Comparison of ENCODE assay signal across 8 cellular contexts in the genomic region with DNA sequence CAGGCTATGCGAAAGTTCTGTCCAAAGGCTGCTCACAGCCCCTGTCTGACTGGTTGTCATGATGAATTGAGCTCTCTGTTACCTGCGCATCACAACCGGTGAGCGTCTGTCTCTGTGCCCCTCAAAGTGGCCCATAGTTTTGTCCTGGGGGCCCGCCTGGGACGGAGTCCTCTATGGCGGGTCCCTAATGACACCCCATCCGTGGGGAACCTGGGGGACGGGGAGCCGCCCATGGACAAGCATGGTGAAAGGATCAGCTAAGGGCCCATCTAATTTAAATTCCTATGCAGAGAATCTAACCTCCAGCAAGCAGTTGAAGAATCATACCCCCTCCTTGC. TPM values are rescaled to one million over a fixed set of nuclear protein-coding genes. Genes with fewer than 3 reads are reported as not detected.
DNase-seq lines count a peak whose midpoint lies in the region; ATAC-seq and TF ChIP-seq lines count a peak whose summit lies in the region.

No MANE protein-coding gene starts in this region.

- no peaks in the 10 kb centered on the region; a peak in 2 of 22 replicates for H4K20me1 ChIP-seq in BLaER1 treated with 17β-estradiol and CSF1 and Interleukin-3, amounts not matched to agents 10 nM and 100 nM

- H3K27me3 ChIP-seq in BLaER1 treated with 17β-estradiol and CSF1 and Interleukin-3, amounts not matched to agents 10 nM and 100 nM, result no peaks in the 10 kb centered on the region
- H3K27me3 ChIP-seq in Peyer's patch, result no peaks in the 10 kb centered on the region

- peak overlapping the region; percentile 68 to 93 (median 81) for H3K4me3 ChIP-seq in BLaER1 treated with 17β-estradiol and CSF1 and Interleukin-3, amounts not matched to agents 10 nM and 100 nM
- H3K4me3 ChIP-seq in Peyer's patch, result peak overlapping the region; percentile 57 to 89 (median 64)
- peak overlapping the region; percentile 99 for H3K4me3 ChIP-seq in fibroblast of mammary gland (ENCODE audit: control insufficient read depth, low read depth, low read length)

- peak overlapping the region; percentile 80 to 94 (median 87) for H3K27ac ChIP-seq in BLaER1 treated with 17β-estradiol and CSF1 and Interleukin-3, amounts not matched to agents 10 nM and 100 nM
- H3K27ac ChIP-seq in Peyer's patch, result peak overlapping the region; percentile 87 to 95 (median 92)

- H3K4me2 ChIP-seq in BLaER1 treated with 17β-estradiol and CSF1 and Interleukin-3, amounts not matched to agents 10 nM and 100 nM, result peak overlapping the region; percentile 85 to 98 (median 93)

- DNase-seq in Peyer's patch (no peak), fibroblast of mammary gland (ENCODE audit: low read depth) (no peak), sciatic nerve (ENCODE audit: low spot score) (no peak), omental fat pad (ENCODE audit: low spot score) (no peak), cerebellar cortex (ENCODE audit: low spot score) (no peak), NCI-H82 (lab: John Stamatoyannopoulos, UW) (no peak)

- peaks cover 58 to 65% (median 62%) of the 10 kb centered on the region in 11 experiments for H3K36me3 ChIP-seq in BLaER1 treated with 17β-estradiol and CSF1 and Interleukin-3, amounts not matched to agents 10 nM and 100 nM
- H3K36me3 ChIP-seq in Peyer's patch, result peaks cover 0 to 20% (median 0%) of the 10 kb centered on the region in 3 donors

- H3K4me1 ChIP-seq in BLaER1 treated with 17β-estradiol and CSF1 and Interleukin-3, amounts not matched to agents 10 nM and 100 nM, result peaks cover 26 to 51% (median 33%) of the 10 kb centered on the region in 10 experiments
- peaks cover 0 to 19% (median 4%) of the 10 kb centered on the region in 4 donors for H3K4me1 ChIP-seq in Peyer's patch

- ATAC-seq in GM21529 (IDR thresholded peaks at IDR 0.05; ENCODE audit: unreplicated experiment) (peak; percentile 4), sciatic nerve (peak; percentile 3), omental fat pad (ENCODE audit: low FRiP score) (no peak)

- TF ChIP-seq CTCF in Peyer's patch (IDR thresholded peaks at IDR 0.05), result no peak
- no peak for TF ChIP-seq CTCF in fibroblast of mammary gland (conservative IDR thresholded peaks at IDR 0.05; ENCODE audit: control insufficient read depth, insufficient read depth, low read depth, low read length)
- no peak for TF ChIP-seq CTCF in omental fat pad (IDR thresholded peaks at IDR 0.05)

- H3K9ac ChIP-seq in BLaER1 treated with 17β-estradiol and CSF1 and Interleukin-3, amounts not matched to agents 10 nM and 100 nM, result peak overlapping the region; percentile 85 to 97 (median 91)

- no peak for TF ChIP-seq POLR2A in Peyer's patch (IDR thresholded peaks at IDR 0.05)

- no peaks in the 10 kb centered on the region for H3K9me3 ChIP-seq in BLaER1 treated with 17β-estradiol and CSF1 and Interleukin-3, amounts not matched to agents 10 nM and 100 nM (replicated peaks in 1 of 11)
- no peaks in the 10 kb centered on the region for H3K9me3 ChIP-seq in Peyer's patch

- intact Hi-C loops in sciatic nerve (cut with DNase I), result no loop called here

RNA-seq across cellular contexts. Expression of a gene that starts 0.5 kb away (rescaled TPM):
- 10 to 100 TPM; 28.1 to 49.4 (median 45.8) TPM for total RNA-seq in Peyer's patch
- total RNA-seq in sciatic nerve, result 29.6 TPM
- 10 to 100 TPM; 42.2 to 83.8 (median 67.9) TPM for total RNA-seq in omental fat pad

RNA-seq across cellular contexts. Expression of a gene that starts 0.7 kb away (rescaled TPM):
- total RNA-seq in Peyer's patch (100 to 1,000 TPM in 3 of 4 donors, 10 to 100 TPM in 1; 47.0 to 719 (median 473) TPM), sciatic nerve (42.8 TPM), omental fat pad (100 to 1,000 TPM; 153 to 436 (median 303) TPM)

RNA-seq across cellular contexts. Expression of a gene that starts 27.3 kb away (rescaled TPM):
- total RNA-seq in Peyer's patch (100 to 1,000 TPM; 220 to 296 (median 250) TPM), sciatic nerve (109 TPM), omental fat pad (100 to 1,000 TPM; 112 to 151 (median 128) TPM)

RNA-seq across cellular contexts. Expression of a gene that starts 55.1 kb away (rescaled TPM):
- total RNA-seq in Peyer's patch (10 to 100 TPM; 22.4 to 61.9 (median 33.2) TPM), sciatic nerve (60.7 TPM), omental fat pad (100 to 1,000 TPM in 2 of 4 donors, 10 to 100 TPM in 2; 32.3 to 190 (median 99.5) TPM)
